Comparison of ENCODE assay signal across 11 cellular contexts in the genomic region with DNA sequence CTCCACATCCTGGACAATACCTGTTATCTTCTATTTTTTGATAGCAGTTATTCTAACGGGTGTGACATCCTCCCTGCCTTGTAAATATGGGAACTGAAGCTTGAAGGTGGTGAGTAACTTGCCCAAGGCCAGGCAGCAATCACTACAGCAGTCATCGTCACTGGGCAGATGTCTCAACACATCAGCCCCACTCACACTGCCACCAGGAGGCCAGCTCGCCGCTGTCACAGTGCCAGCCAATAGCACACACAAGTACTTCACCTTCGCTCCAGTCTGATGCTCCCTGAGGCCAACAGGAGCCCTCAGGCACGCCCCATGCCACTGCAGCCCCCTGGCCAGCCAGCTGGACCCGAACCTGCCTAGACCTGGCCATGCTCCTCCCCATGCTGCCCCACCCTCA. TPM values are rescaled to one million over a fixed set of nuclear protein-coding genes. Genes with fewer than 3 reads are reported as not detected.
A peak's percentile ranks its signal among the peaks of the same experiment; 100 is the strongest.
DNase-seq lines count a peak whose midpoint lies in the region; ATAC-seq and TF ChIP-seq lines count a peak whose summit lies in the region.
"Had no signal": no experiment of that assay in that cellular context is flagged by ENCODE, and none has a peak within 500 bp of the region (broad histone marks: within the 10 kb centered on the region; RNA-seq: fewer than 3 reads in every experiment).

No MANE protein-coding gene starts in this region.

- peak in 4 of 6 experiments; percentile 24 to 45 (median 36) for TF ChIP-seq CTCF in thyroid gland (IDR thresholded peaks at IDR 0.05)

- intact Hi-C loops in thyroid gland (cut with DNase I), result loop anchor here (10.0 kb wide), 1 partner anchor 229 kb away; no protein-coding TSS in a partner anchor

- DNase-seq in NCI-H82 (lab: John Stamatoyannopoulos, UW) (peak; percentile 15), NCI-H82 treated with DMSO at 0.1 percent for 48 hours (lab: John Stamatoyannopoulos, UW; ENCODE audit: unreplicated experiment) (no peak), NOMO-1 (lab: John Stamatoyannopoulos, UW; ENCODE audit: unreplicated experiment in 2 of 2) (peak; percentile 93), erythroblast (lab: John Stamatoyannopoulos, UW) (peak; percentile 12 to 19), thyroid gland (peak; percentile 92), T-helper 9 cell (no peak), epidermal melanocyte (ENCODE audit: insufficient read length, low spot score) (no peak)
- DNase-seq: activated T-cell treated with anti-CD3 and anti-CD28 coated beads, Interleukin-2, amount 50 U/mL, for 72 hours; C1 segment of cervical spinal cord had no signal

- 33 to 37% methylated on average over 7 of the region's 7 CpGs for WGBS in thyroid gland, 2 donors

- H3K27me3 ChIP-seq in thyroid gland, result no peaks in the 10 kb centered on the region

- peaks cover 5 to 9% of the 10 kb centered on the region in 2 donors for H3K4me1 ChIP-seq in thyroid gland

- ATAC-seq in HG02973 (IDR thresholded peaks at IDR 0.05; ENCODE audit: unreplicated experiment), result no peak
- ATAC-seq: activated T-cell treated with anti-CD3 and anti-CD28 coated beads, Interleukin-2, amount 50 U/mL, for 72 hours; Panc1 had no signal

- H3K9me3 ChIP-seq in thyroid gland, result no peaks in the 10 kb centered on the region

- H3K27ac ChIP-seq in thyroid gland, result no peak overlapping the region

- no peak overlapping the region for H3K4me3 ChIP-seq in thyroid gland (replicated peaks in 1 of 3)

- H3K36me3 ChIP-seq in thyroid gland, result no peaks in the 10 kb centered on the region

- TF ChIP-seq POLR2A in erythroblast (IDR thresholded peaks at IDR 0.05; ENCODE audit: low read length) (no peak), thyroid gland (IDR thresholded peaks at IDR 0.05) (no peak)

RNA-seq across cellular contexts. Expression of a gene that starts 4.9 kb away (rescaled TPM):
- total RNA-seq in thyroid gland, result 10 to 100 TPM in 1 of 4 donors, 1 to 10 TPM in 3; 4.4 to 11.4 (median 5.8) TPM

RNA-seq across cellular contexts. Expression of a gene that starts 16.5 kb away (rescaled TPM):
- 10 to 100 TPM in 1 of 4 donors, 1 to 10 TPM in 3; 4.1 to 12.1 (median 5.7) TPM for total RNA-seq in thyroid gland

RNA-seq across cellular contexts. Expression of a gene that starts 49.1 kb away (rescaled TPM):
- 10 to 100 TPM; 28.4 to 48.5 (median 38.3) TPM for total RNA-seq in thyroid gland

RNA-seq across cellular contexts. Expression of a gene that starts 57.3 kb away (rescaled TPM):
- total RNA-seq in thyroid gland, result 100 to 1,000 TPM in 3 of 4 donors, 10 to 100 TPM in 1; 87.4 to 234 (median 170) TPM

Comparison
In these comparisons a context has a peak if more than half of its experiments do, and no peak if none do; other contexts are left out.
1. DNase-seq: peak in NCI-H82 (single experiment), NOMO-1 (2 of 2), erythroblast (2 of 2) and thyroid gland (2 of 2); none in NCI-H82 treated with DMSO at 0.1 percent for 48 hours (single experiment), T-helper 9 cell (single experiment) and epidermal melanocyte (single experiment).